21 cellular contexts compared by ENCODE assay signal in the genomic region with DNA sequence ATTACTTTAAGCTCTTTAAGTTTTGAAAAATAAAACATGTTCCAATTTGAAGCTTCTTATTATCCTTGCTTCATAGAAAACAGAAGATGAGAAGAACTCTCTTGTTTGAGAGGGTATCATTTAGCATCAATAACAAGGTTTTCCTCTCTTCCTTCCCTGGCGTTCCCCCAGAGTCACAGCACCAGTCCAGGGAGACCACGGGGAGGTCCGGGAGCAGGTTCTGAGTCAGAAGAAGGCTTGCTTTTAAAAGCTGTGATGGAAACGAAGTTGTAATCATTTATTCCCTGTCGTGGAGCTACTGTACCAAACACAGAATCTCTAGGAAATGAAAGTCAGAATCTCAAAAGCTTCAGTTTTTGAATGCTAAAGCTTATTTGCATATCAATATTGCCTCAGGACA.
A peak's percentile ranks its signal among the peaks of the same experiment; 100 is the strongest.
DNase-seq lines count a peak whose midpoint lies in the region; ATAC-seq, FAIRE-seq and TF ChIP-seq lines count a peak whose summit lies in the region.
"Had no signal": no experiment of that assay in that cellular context is flagged by ENCODE, and none has a peak within 500 bp of the region (broad histone marks: within the 10 kb centered on the region; RNA-seq: fewer than 3 reads in every experiment).

No MANE protein-coding gene starts in this region.

- H3K4me1 Mint-ChIP-seq in MCF 10A (ENCODE audit: insufficient read depth, unreplicated experiment): no peaks in the 10 kb centered on the region
- no peaks in the 10 kb centered on the region for H3K4me1 Mint-ChIP-seq in activated T-helper 1 cell treated with anti-CD3 and anti-CD28 coated beads, Interleukin-12 subunit alpha, Interleukin-12 subunit beta, Interleukin-2, Interleukin-4 antibody, amounts not matched to agents 30 ng/mL and 10 ng/mL and 1 ng/mL, durations not matched to agents 14 hours and 24 hours and 36 hours (ENCODE audit: low read depth)
- H3K4me1 Mint-ChIP-seq: CD4-positive, CD25-positive, alpha-beta regulatory T cell; IgD-negative memory B cell; T-cell had no signal

- DNase-seq in mammary epithelial cell (no peak), MCF 10A (ENCODE audit: unreplicated experiment) (no peak), M059J (ENCODE audit: low read depth) (peak; percentile 20), endothelial cell of umbilical vein (ENCODE audit: low read depth, low spot score) (peak; percentile 11), NCI-H2227 treated with DMSO at 0.1 percent for 48 hours (lab: John Stamatoyannopoulos, UW) (no peak)
- DNase-seq in activated T-helper 1 cell treated with anti-CD3 and anti-CD28 coated beads, Interleukin-12 subunit alpha, Interleukin-12 subunit beta, Interleukin-2, Interleukin-4 antibody, amounts not matched to agents 30 ng/mL and 10 ng/mL and 1 ng/mL, durations not matched to agents 14 hours and 24 hours and 36 hours (ENCODE audit: low spot score): no peak
- DNase-seq: Calu3; CD4-positive, CD25-positive, alpha-beta regulatory T cell; GDM1; H9; NCI-H2107; NCI-H226; NCI-H524 treated with DMSO at 0.1 percent for 48 hours; T-cell had no signal

- no peaks in the 10 kb centered on the region for H3K9me3 ChIP-seq in mammary epithelial cell (replicated peaks; ENCODE audit: insufficient read depth, low read length)
- H3K9me3 ChIP-seq in endothelial cell of umbilical vein (replicated peaks; ENCODE audit: control insufficient read depth, insufficient read depth, low read length): no peaks in the 10 kb centered on the region

- dilution Hi-C loops in mammary epithelial cell (cut with HindIII; ENCODE audit: low sequenced_read_pairs): loop anchor here (5.0 to 10.0 kb wide), 2 partner anchors 231 to 584 kb away; no protein-coding TSS in a partner anchor
- dilution Hi-C loops in endothelial cell of umbilical vein (cut with MboI; ENCODE audit: extremely low pct_ligation_motif_present, low sequenced_read_pairs): no loop called here

- H3K27me3 ChIP-seq in mammary epithelial cell (ENCODE audit: insufficient read depth, low read length) (no peaks in the 10 kb centered on the region), endothelial cell of umbilical vein (ENCODE audit: control insufficient read depth in 2 of 2, insufficient read depth in 2 of 2, low read length in 2 of 2) (peaks cover 2 to 3% of the 10 kb centered on the region in 2 experiments)

- no peak overlapping the region for H3K9ac ChIP-seq in mammary epithelial cell (ENCODE audit: insufficient read depth, low read length)
- H3K9ac ChIP-seq in endothelial cell of umbilical vein (replicated peaks; ENCODE audit: extremely low read depth, insufficient read depth, low read length): no peak overlapping the region

- CTCF ChIA-PET in mammary epithelial cell (lab: Charles Lee; ENCODE audit: low non-redundant PET): interaction anchor here (0.6 to 1.0 kb wide), 5 partner anchors 95 to 220 kb away, joined by 3 to 11 read pairs (median 8); no protein-coding TSS in a partner anchor
- CTCF ChIA-PET in MCF 10A (lab: Yijun Ruan, JAX): interaction anchor here (0.5 to 2.9 kb wide), 81 partner anchors 8 to 1376 kb away, joined by 3 to 75 read pairs (median 5); partner anchors contain the start of gene KCTD15
- CTCF ChIA-PET in endothelial cell of umbilical vein (lab: Charles Lee): interaction anchor here (0.8 to 4.5 kb wide), 33 partner anchors 9 to 763 kb away, joined by 3 to 219 read pairs (median 4); partner anchors contain the start of gene KCTD15

- H3K36me3 ChIP-seq in mammary epithelial cell (ENCODE audit: insufficient read depth, low read length) (no peaks in the 10 kb centered on the region), endothelial cell of umbilical vein (ENCODE audit: control insufficient read depth in 2 of 2, extremely low read depth in 1 of 2, insufficient read depth in 2 of 2, low read length in 2 of 2) (no peaks in the 10 kb centered on the region)

- H3K36me3 Mint-ChIP-seq in MCF 10A (ENCODE audit: insufficient read depth, unreplicated experiment): no peaks in the 10 kb centered on the region
- no peaks in the 10 kb centered on the region for H3K36me3 Mint-ChIP-seq in activated T-helper 1 cell treated with anti-CD3 and anti-CD28 coated beads, Interleukin-12 subunit alpha, Interleukin-12 subunit beta, Interleukin-2, Interleukin-4 antibody, amounts not matched to agents 30 ng/mL and 10 ng/mL and 1 ng/mL, durations not matched to agents 14 hours and 24 hours and 36 hours (ENCODE audit: low read depth)
- H3K36me3 Mint-ChIP-seq: CD4-positive, CD25-positive, alpha-beta regulatory T cell; IgD-negative memory B cell; T-cell had no signal

- H3K27me3 Mint-ChIP-seq in MCF 10A (ENCODE audit: insufficient read depth, unreplicated experiment): peaks cover 14% of the 10 kb centered on the region
- peaks cover 6% of the 10 kb centered on the region for H3K27me3 Mint-ChIP-seq in activated T-helper 1 cell treated with anti-CD3 and anti-CD28 coated beads, Interleukin-12 subunit alpha, Interleukin-12 subunit beta, Interleukin-2, Interleukin-4 antibody, amounts not matched to agents 30 ng/mL and 10 ng/mL and 1 ng/mL, durations not matched to agents 14 hours and 24 hours and 36 hours (ENCODE audit: insufficient read depth)

- peak overlapping the region; percentile 28 for H2AFZ ChIP-seq in mammary epithelial cell (ENCODE audit: low read depth, low read length)
- H2AFZ ChIP-seq in endothelial cell of umbilical vein (ENCODE audit: low read depth, low read length): no peak overlapping the region

- no peaks in the 10 kb centered on the region for H4K20me1 ChIP-seq in mammary epithelial cell (ENCODE audit: insufficient read depth, low read length)
- no peaks in the 10 kb centered on the region for H4K20me1 ChIP-seq in endothelial cell of umbilical vein (replicated peaks; ENCODE audit: control insufficient read depth, extremely low read depth, insufficient read depth, low read length)

- no peak for ATAC-seq in HG02852 (IDR thresholded peaks at IDR 0.05; ENCODE audit: unreplicated experiment)
- no peak for ATAC-seq in GM21786 (IDR thresholded peaks at IDR 0.05; ENCODE audit: unreplicated experiment)
- ATAC-seq: GM12878, Right ventricle myocardium inferior, T-cell had no signal

- H3K4me1 ChIP-seq in mammary epithelial cell (ENCODE audit: insufficient read depth, low read length) (no peaks in the 10 kb centered on the region), endothelial cell of umbilical vein (ENCODE audit: control insufficient read depth, extremely low read depth, insufficient read depth, low read length) (no peaks in the 10 kb centered on the region)

- H3K9me1 ChIP-seq in endothelial cell of umbilical vein (replicated peaks; ENCODE audit: control insufficient read depth, extremely low read depth, insufficient read depth, low read length): no peaks in the 10 kb centered on the region

- H3K27ac ChIP-seq in mammary epithelial cell (ENCODE audit: insufficient read depth, low read depth, low read length) (no peak overlapping the region), endothelial cell of umbilical vein (ENCODE audit: insufficient read depth, low read depth, low read length) (no peak overlapping the region)
- H3K27ac ChIP-seq: HL-60 had no signal

- POLR2A ChIA-PET in MCF 10A (lab: Yijun Ruan, JAX): interaction anchor here (1.0 to 1.7 kb wide), 4 partner anchors 9 to 203 kb away, joined by 3 to 7 read pairs (median 6); partner anchors contain the start of gene KCTD15
- POLR2A ChIA-PET in endothelial cell of umbilical vein (lab: Charles Lee): no interaction called here

- FAIRE-seq in endothelial cell of umbilical vein (lab: Jason Lieb, UNC): no peak
- FAIRE-seq: GM12878, HTR-8/SVneo had no signal

- no peaks in the 10 kb centered on the region for H3K9me3 Mint-ChIP-seq in MCF 10A (ENCODE audit: unreplicated experiment)
- no peaks in the 10 kb centered on the region for H3K9me3 Mint-ChIP-seq in activated T-helper 1 cell treated with anti-CD3 and anti-CD28 coated beads, Interleukin-12 subunit alpha, Interleukin-12 subunit beta, Interleukin-2, Interleukin-4 antibody, amounts not matched to agents 30 ng/mL and 10 ng/mL and 1 ng/mL, durations not matched to agents 14 hours and 24 hours and 36 hours

- no peak for TF ChIP-seq POLR2A in endothelial cell of umbilical vein (IDR thresholded peaks at IDR 0.05; ENCODE audit: low read depth, low read length)

- H3K4me3 Mint-ChIP-seq in MCF 10A (ENCODE audit: unreplicated experiment): no peak overlapping the region
- no peak overlapping the region for H3K4me3 Mint-ChIP-seq in activated T-helper 1 cell treated with anti-CD3 and anti-CD28 coated beads, Interleukin-12 subunit alpha, Interleukin-12 subunit beta, Interleukin-2, Interleukin-4 antibody, amounts not matched to agents 30 ng/mL and 10 ng/mL and 1 ng/mL, durations not matched to agents 14 hours and 24 hours and 36 hours
- H3K4me3 Mint-ChIP-seq: CD4-positive, CD25-positive, alpha-beta regulatory T cell; H9; T-cell had no signal

- no peak for TF ChIP-seq CTCF in mammary epithelial cell (conservative IDR thresholded peaks at IDR 0.05 in 1 of 2, IDR thresholded peaks at IDR 0.05 in 1 of 2; ENCODE audit: extremely low read depth in 1 of 2, insufficient read depth in 1 of 2, low read depth in 1 of 2, low read length in 2 of 2)
- TF ChIP-seq CTCF in MCF 10A (IDR thresholded peaks at IDR 0.05; ENCODE audit: unreplicated experiment): no peak
- TF ChIP-seq CTCF in endothelial cell of umbilical vein (IDR thresholded peaks at IDR 0.05; ENCODE audit: extremely low read depth in 1 of 2, insufficient read depth in 1 of 2, low read depth in 1 of 2, low read length in 2 of 2): no peak

- no peak overlapping the region for H3K4me2 ChIP-seq in mammary epithelial cell (ENCODE audit: insufficient read depth, low read depth, low read length)
- H3K4me2 ChIP-seq in endothelial cell of umbilical vein (ENCODE audit: insufficient read depth, low read length): no peak overlapping the region

- H3K27ac Mint-ChIP-seq in MCF 10A (ENCODE audit: low read depth, unreplicated experiment): no peak overlapping the region
- no peak overlapping the region for H3K27ac Mint-ChIP-seq in activated T-helper 1 cell treated with anti-CD3 and anti-CD28 coated beads, Interleukin-12 subunit alpha, Interleukin-12 subunit beta, Interleukin-2, Interleukin-4 antibody, amounts not matched to agents 30 ng/mL and 10 ng/mL and 1 ng/mL, durations not matched to agents 14 hours and 24 hours and 36 hours
- H3K27ac Mint-ChIP-seq: CD4-positive, CD25-positive, alpha-beta regulatory T cell; H9; IgD-negative memory B cell; T-cell had no signal

- WGBS in mammary epithelial cell (ENCODE audit: low coverage, missing lambda C conversion rate): 22% methylated on average over 5 of the region's 5 CpGs

- intact Hi-C loops in mammary epithelial cell (cut with micrococcal nuclease): loop anchor here (1.0 to 5.0 kb wide), 4 partner anchors 99 to 220 kb away; no protein-coding TSS in a partner anchor
- intact Hi-C loops in MCF 10A (cut with micrococcal nuclease): loop anchor here (1.0 kb wide), 2 partner anchors 98 to 220 kb away; no protein-coding TSS in a partner anchor
- intact Hi-C loops in endothelial cell of umbilical vein (cut with micrococcal nuclease): loop anchor here (1.0 to 10.0 kb wide), 4 partner anchors 98 to 564 kb away; no protein-coding TSS in a partner anchor
- intact Hi-C loops in activated T-helper 1 cell treated with anti-CD3 and anti-CD28 coated beads, Interleukin-12 subunit alpha, Interleukin-12 subunit beta, Interleukin-2, Interleukin-4 antibody, amounts not matched to agents 30 ng/mL and 10 ng/mL and 1 ng/mL, durations not matched to agents 14 hours and 24 hours and 36 hours (cut with micrococcal nuclease): no loop called here

- BruUV-seq in mammary epithelial cell (replicated peaks; lab: Mats Ljungman, UMichigan): no TSS peak
- no TSS peak for BruUV-seq in MCF 10A (replicated peaks; lab: Mats Ljungman, UMichigan)
- BruUV-seq in endothelial cell of umbilical vein (replicated peaks; lab: Mats Ljungman, UMichigan): no TSS peak

- H3K79me2 ChIP-seq in mammary epithelial cell (ENCODE audit: insufficient read depth, low read length) (no peaks in the 10 kb centered on the region), endothelial cell of umbilical vein (ENCODE audit: control insufficient read depth, insufficient read depth, low read length) (no peaks in the 10 kb centered on the region)

- in situ Hi-C loops in mammary epithelial cell (cut with MboI; ENCODE audit: low sequenced_read_pairs in 2 of 2): loop anchor here in 1 of 2 donors (5.0 to 10.0 kb wide), 2 partner anchors 96 to 216 kb away; no protein-coding TSS in a partner anchor

- no peak overlapping the region for H3K4me3 ChIP-seq in mammary epithelial cell (replicated peaks in 1 of 3; ENCODE audit: insufficient read depth in 1 of 3, low read depth in 2 of 3, low read length in 3 of 3)
- no peak overlapping the region for H3K4me3 ChIP-seq in endothelial cell of umbilical vein (replicated peaks in 1 of 3; ENCODE audit: insufficient read depth in 1 of 3, low read depth in 1 of 3, low read length in 3 of 3)
- H3K4me3 ChIP-seq: GM12878 had no signal

Comparison
In these comparisons a context has a peak if more than half of its experiments do, and no peak if none do; other contexts are left out.
1. DNase-seq: peak in M059J (single experiment) and endothelial cell of umbilical vein (single experiment); none in mammary epithelial cell (single experiment), MCF 10A (single experiment), activated T-helper 1 cell treated with anti-CD3 and anti-CD28 coated beads, Interleukin-12 subunit alpha, Interleukin-12 subunit beta, Interleukin-2, Interleukin-4 antibody, amounts not matched to agents 30 ng/mL and 10 ng/mL and 1 ng/mL, durations not matched to agents 14 hours and 24 hours and 36 hours (single experiment) and NCI-H2227 treated with DMSO at 0.1 percent for 48 hours (single experiment).